In the genomic region with DNA sequence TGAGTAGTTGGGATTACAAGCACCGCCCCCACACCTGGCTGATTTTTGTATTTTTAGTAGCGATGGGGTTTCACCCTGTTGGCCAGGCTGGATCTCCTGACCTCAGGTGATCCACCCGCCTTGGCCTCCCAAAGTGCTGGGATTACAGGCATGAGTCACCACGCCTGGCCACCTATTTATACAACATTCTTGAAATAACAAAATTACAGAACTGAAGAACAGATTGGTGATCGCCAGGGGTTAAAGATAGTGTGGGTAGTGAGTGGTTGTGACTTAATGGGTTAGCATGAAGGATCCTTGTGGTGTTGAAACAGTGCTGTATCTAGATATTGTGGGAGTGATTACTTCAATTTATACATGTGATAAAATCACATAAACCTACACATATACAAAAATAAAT, we compare ENCODE assay signal across 19 cellular contexts. TPM values are rescaled to one million over a fixed set of nuclear protein-coding genes. Genes with fewer than 3 reads are reported as not detected.
"Had no signal": no experiment of that assay in that cellular context is flagged by ENCODE, and none has a peak within 500 bp of the region (broad histone marks: within the 10 kb centered on the region; RNA-seq: fewer than 3 reads in every experiment).

No MANE protein-coding gene starts in this region.

- H3K27ac ChIP-seq: colonic mucosa, esophagus muscularis mucosa, thyroid gland, uterus had no signal

- DNase-seq: activated CD4-positive, CD25-positive, alpha-beta regulatory T cell treated with anti-CD3 and anti-CD28 coated beads, Interleukin-2, amount 50 U/mL, for 72 hours; activated naive CD4-positive, alpha-beta T cell treated with anti-CD3 and anti-CD28 coated beads for 36 hours; activated T-cell treated with anti-CD3 and anti-CD28 coated beads, Interleukin-2, amount 50 U/mL, for 1 hour; caudate nucleus; colonic mucosa; hippocampal formation; kidney glomerular epithelial cell; mesenchymal stem cell; stimulated activated CD4-positive, alpha-beta T cell treated with anti-CD3 and anti-CD28 coated beads, Interleukin-12 subunit alpha, Interleukin-12 subunit beta, amount 100 ng/mL, for 4 hours; stimulated activated CD4-positive, alpha-beta T cell treated with anti-CD3 and anti-CD28 coated beads, Interleukin-2, amount 100 ng/mL, for 24 hours; T-helper 9 cell; thyroid gland; uterus had no signal

- H3K4me3 ChIP-seq: colonic mucosa, esophagus muscularis mucosa, thyroid gland, uterus had no signal

- H3K4me3 Mint-ChIP-seq: activated naive CD4-positive, alpha-beta T cell treated with anti-CD3 and anti-CD28 coated beads for 36 hours; natural killer cell treated with Interleukin-12 subunit alpha and Interleukin-12 subunit beta and Interleukin-15 and Interleukin-18, amount 100 ng/mL, for 72 hours; stimulated activated effector memory CD8-positive, alpha-beta T cell treated with anti-CD3 and anti-CD28 coated beads, Interleukin-12 subunit alpha, Interleukin-12 subunit beta, amount 100 ng/mL, for 72 hours had no signal

- H3K9me3 Mint-ChIP-seq: activated naive CD4-positive, alpha-beta T cell treated with anti-CD3 and anti-CD28 coated beads for 36 hours; natural killer cell treated with Interleukin-12 subunit alpha and Interleukin-12 subunit beta and Interleukin-15 and Interleukin-18, amount 100 ng/mL, for 72 hours; stimulated activated effector memory CD8-positive, alpha-beta T cell treated with anti-CD3 and anti-CD28 coated beads, Interleukin-12 subunit alpha, Interleukin-12 subunit beta, amount 100 ng/mL, for 72 hours had no signal

- H3K9me3 ChIP-seq: colonic mucosa, esophagus muscularis mucosa, thyroid gland, uterus had no signal

- H3K36me3 Mint-ChIP-seq: natural killer cell treated with Interleukin-12 subunit alpha and Interleukin-12 subunit beta and Interleukin-15 and Interleukin-18, amount 100 ng/mL, for 72 hours; stimulated activated effector memory CD8-positive, alpha-beta T cell treated with anti-CD3 and anti-CD28 coated beads, Interleukin-12 subunit alpha, Interleukin-12 subunit beta, amount 100 ng/mL, for 72 hours had no signal

- H3K36me3 ChIP-seq: colonic mucosa, esophagus muscularis mucosa, thyroid gland, uterus had no signal

- H3K4me1 ChIP-seq: colonic mucosa, esophagus muscularis mucosa, thyroid gland, uterus had no signal

- H3K27me3 ChIP-seq: colonic mucosa, esophagus muscularis mucosa, thyroid gland, uterus had no signal

- H3K27ac Mint-ChIP-seq: activated naive CD4-positive, alpha-beta T cell treated with anti-CD3 and anti-CD28 coated beads for 36 hours; activated T-helper 2 cell treated with anti-CD3 and anti-CD28 coated beads, Interferon-gamma antibody, Interleukin-2, Interleukin-4, amounts not matched to agents 10 μg/mL and 5 μg/mL and 100 μg/mL, durations not matched to agents 14 hours and 24 hours and 36 hours; natural killer cell treated with Interleukin-12 subunit alpha and Interleukin-12 subunit beta and Interleukin-15 and Interleukin-18, amount 100 ng/mL, for 72 hours; stimulated activated effector memory CD8-positive, alpha-beta T cell treated with anti-CD3 and anti-CD28 coated beads, Interleukin-12 subunit alpha, Interleukin-12 subunit beta, amount 100 ng/mL, for 72 hours had no signal

RNA-seq across cellular contexts. Expression of gene GLIPR1L1, which starts 7.4 kb away (rescaled TPM):
- total RNA-seq: activated naive CD4-positive, alpha-beta T cell treated with anti-CD3 and anti-CD28 coated beads for 36 hours; activated T-helper 2 cell treated with anti-CD3 and anti-CD28 coated beads, Interferon-gamma antibody, Interleukin-2, Interleukin-4, amounts not matched to agents 10 μg/mL and 5 μg/mL and 100 μg/mL, durations not matched to agents 14 hours and 24 hours and 36 hours; colonic mucosa; esophagus muscularis mucosa; liver; natural killer cell treated with Interleukin-12 subunit alpha and Interleukin-12 subunit beta and Interleukin-15 and Interleukin-18, amount 100 ng/mL, for 72 hours; renal cortical epithelial cell; thyroid gland; uterus had no signal
- polyA plus RNA-seq: liver had no signal

RNA-seq across cellular contexts. Expression of gene GLIPR1L2, which starts 49.0 kb away (rescaled TPM):
- total RNA-seq: activated T-helper 2 cell treated with anti-CD3 and anti-CD28 coated beads, Interferon-gamma antibody, Interleukin-2, Interleukin-4, amounts not matched to agents 10 μg/mL and 5 μg/mL and 100 μg/mL, durations not matched to agents 14 hours and 24 hours and 36 hours had no signal
